Comparison of ENCODE assay signal across 17 cellular contexts in genomic region chr18:74194691-74195090, GRCh38. TPM values are rescaled to one million over a fixed set of nuclear protein-coding genes. Genes with fewer than 3 reads are reported as not detected.
A peak's percentile ranks its signal among the peaks of the same experiment; 100 is the strongest.
DNase-seq lines count a peak whose midpoint lies in the region; ATAC-seq and TF ChIP-seq lines count a peak whose summit lies in the region.
"Had no signal": no experiment of that assay in that cellular context is flagged by ENCODE, and none has a peak within 500 bp of the region (broad histone marks: within the 10 kb centered on the region; RNA-seq: fewer than 3 reads in every experiment).

No MANE protein-coding gene starts in this region.

- H2AFZ ChIP-seq in IMR-90 (replicated peaks; ENCODE audit: low read length, poor library complexity), result no peak overlapping the region

- H4K8ac ChIP-seq in IMR-90 (ENCODE audit: low read depth in 2 of 2, low read length in 2 of 2), result no peak overlapping the region

- no TSS peak for BruUV-seq in IMR-90 (replicated peaks; lab: Mats Ljungman, UMichigan)

- H3K27me3 Mint-ChIP-seq in progenitor cell of endocrine pancreas, result no peaks in the 10 kb centered on the region

- dilution Hi-C loops in IMR-90 (cut with HindIII; ENCODE audit: low sequenced_read_pairs, unreplicated experiment), result no loop called here

- no peaks in the 10 kb centered on the region for H4K20me1 ChIP-seq in IMR-90 (ENCODE audit: insufficient read depth, low read length)
- H4K20me1 ChIP-seq: BLaER1 treated with 17β-estradiol and CSF1 and Interleukin-3, amounts not matched to agents 10 nM and 100 nM had no signal

- WGBS in IMR-90 (ENCODE audit: extremely low coverage in 2 of 2, insufficient read length in 1 of 2), 2 experiments, result no CpG with 5 or more reads among the region's 3 CpGs
- 13% methylated on average over 1 of the region's 3 CpGs for WGBS in right lobe of liver (ENCODE audit: insufficient coverage, low coverage, low lambda C conversion rate, missing lambda C conversion rate)

- CTCF ChIA-PET in IMR-90 (lab: Yijun Ruan, JAX), result interaction anchor here (0.6 to 1.2 kb wide), 3 partner anchors 21 to 346 kb away, joined by 3 to 4 read pairs (median 3); no protein-coding TSS in a partner anchor

- no peaks in the 10 kb centered on the region for H3K36me3 Mint-ChIP-seq in progenitor cell of endocrine pancreas (ENCODE audit: insufficient read depth)
- H3K36me3 Mint-ChIP-seq: CD4-positive, CD25-positive, alpha-beta regulatory T cell had no signal

- peak overlapping the region; percentile 44; the same call in 1 of the 2 replicates for H3K14ac ChIP-seq in IMR-90 (replicated peaks; ENCODE audit: low read depth, low read length)

- ATAC-seq in IMR-90 (ENCODE audit: low read depth), result no peak
- no peak for ATAC-seq in right lobe of liver
- ATAC-seq in HG03175 (IDR thresholded peaks at IDR 0.05; ENCODE audit: unreplicated experiment), result no peak
- ATAC-seq: HepG2 had no signal

- peak overlapping the region; percentile 49; the same call in 1 of the 2 replicates for H2BK20ac ChIP-seq in IMR-90 (ENCODE audit: low read depth, low read length)

- no peaks in the 10 kb centered on the region for H3K9me3 ChIP-seq in IMR-90 (ENCODE audit: control insufficient read depth, insufficient read depth, low read length)
- no peaks in the 10 kb centered on the region for H3K9me3 ChIP-seq in right lobe of liver
- H3K9me3 ChIP-seq: BLaER1 treated with 17β-estradiol and CSF1 and Interleukin-3, amounts not matched to agents 10 nM and 100 nM had no signal

- peaks cover 13% of the 10 kb centered on the region for H3K4me1 Mint-ChIP-seq in progenitor cell of endocrine pancreas (ENCODE audit: low read depth)

- no peaks in the 10 kb centered on the region; the same call in 1 of the 2 replicates for H3K27me3 ChIP-seq in IMR-90 (ENCODE audit: control insufficient read depth, insufficient read depth, low read length)
- H3K27me3 ChIP-seq in right lobe of liver, result no peaks in the 10 kb centered on the region
- H3K27me3 ChIP-seq: BLaER1 treated with 17β-estradiol and CSF1 and Interleukin-3, amounts not matched to agents 10 nM and 100 nM had no signal

- no peak overlapping the region for H3K27ac ChIP-seq in IMR-90 (ENCODE audit: insufficient read depth, low read length)
- H3K27ac ChIP-seq in caudate nucleus (ENCODE audit: low read depth, low read length), result no peak overlapping the region
- no peak overlapping the region for H3K27ac ChIP-seq in right lobe of liver
- H3K27ac ChIP-seq: BLaER1 treated with 17β-estradiol and CSF1 and Interleukin-3, amounts not matched to agents 10 nM and 100 nM had no signal

- POLR2A ChIA-PET in IMR-90 (lab: Charles Lee; ENCODE audit: unreplicated experiment), result no interaction called here

- H3K27ac Mint-ChIP-seq in progenitor cell of endocrine pancreas, result peak overlapping the region; percentile 10
- H3K27ac Mint-ChIP-seq: H9 had no signal

- no peak overlapping the region for H3K9ac ChIP-seq in IMR-90 (ENCODE audit: low read depth, low read length)
- H3K9ac ChIP-seq: BLaER1 treated with 17β-estradiol and CSF1 and Interleukin-3, amounts not matched to agents 10 nM and 100 nM had no signal

- TF ChIP-seq POLR2A in IMR-90 (IDR thresholded peaks at IDR 0.05; ENCODE audit: low read depth, low read length) (no peak), right lobe of liver (IDR thresholded peaks at IDR 0.05) (no peak)

- no peak overlapping the region for H3K4me2 ChIP-seq in IMR-90 (ENCODE audit: low read depth, low read length)
- H3K4me2 ChIP-seq: BLaER1 treated with 17β-estradiol and CSF1 and Interleukin-3, amounts not matched to agents 10 nM and 100 nM had no signal

- H3K4ac ChIP-seq in IMR-90 (ENCODE audit: low read depth, low read length), result no peak overlapping the region

- no peak overlapping the region; the same call in 1 of the 2 replicates for H3K23ac ChIP-seq in IMR-90 (ENCODE audit: low read depth, low read length)

- H4K91ac ChIP-seq in IMR-90 (ENCODE audit: insufficient read depth, low read depth, low read length), result peak overlapping the region; percentile 24; the same call in 1 of the 2 replicates

- peak; percentile 12 for DNase-seq in AG10803 (ENCODE audit: low read depth)
- DNase-seq in IMR-90, result peak; percentile 25
- peak; percentile 24 for DNase-seq in iris pigment epithelial cell (ENCODE audit: low read depth)
- no peak for DNase-seq in progenitor cell of endocrine pancreas (ENCODE audit: low spot score, unreplicated experiment)
- DNase-seq in caudate nucleus (lab: John Stamatoyannopoulos, UW), result no peak
- no peak for DNase-seq in right lobe of liver
- DNase-seq: 8988T; Calu3; CD4-positive, CD25-positive, alpha-beta regulatory T cell; DMS153; DMS79 treated with DMSO at 0.1 percent for 48 hours; GDM1; GOT3; H9 had no signal

- H3K4me1 ChIP-seq in IMR-90 (ENCODE audit: control insufficient read depth, insufficient read depth, low read length) (peaks cover 8% of the 10 kb centered on the region), right lobe of liver (peaks cover 0 to 22% (median 10%) of the 10 kb centered on the region in 4 donors)

- intact Hi-C loops in IMR-90 (cut with micrococcal nuclease), result loop anchor here (5.0 kb wide), 1 partner anchor 1492 kb away; no protein-coding TSS in a partner anchor
- intact Hi-C loops in right lobe of liver (cut with DNase I), result loop anchor here in 1 of 2 donors (10.0 kb wide), 1 partner anchor 140 kb away; no protein-coding TSS in a partner anchor

- no peak overlapping the region for H2BK5ac ChIP-seq in IMR-90 (ENCODE audit: low read depth, low read length, poor library complexity, severe bottlenecking)

- in situ Hi-C loops in IMR-90 (cut with MboI; ENCODE audit: low sequenced_read_pairs), result loop anchor here (5.0 kb wide), 1 partner anchor 138 kb away; no protein-coding TSS in a partner anchor

- H2BK120ac ChIP-seq in IMR-90 (ENCODE audit: low read depth, low read length), result no peak overlapping the region

- H4K5ac ChIP-seq in IMR-90 (ENCODE audit: low read depth, low read length), result no peak overlapping the region

- no peak overlapping the region for H2BK15ac ChIP-seq in IMR-90 (ENCODE audit: low read depth, low read length)

- H3K79me1 ChIP-seq in IMR-90 (ENCODE audit: low read depth in 1 of 2, low read length in 2 of 2), result no peaks in the 10 kb centered on the region

- H3K4me3 ChIP-seq in AG10803 (ENCODE audit: low read length), result no peak overlapping the region
- H3K4me3 ChIP-seq in IMR-90 (ENCODE audit: insufficient read depth, low read depth, low read length), result no peak overlapping the region
- no peak overlapping the region for H3K4me3 ChIP-seq in right lobe of liver
- H3K4me3 ChIP-seq: BLaER1 treated with 17β-estradiol and CSF1 and Interleukin-3, amounts not matched to agents 10 nM and 100 nM had no signal

- no peak overlapping the region for H3K4me3 Mint-ChIP-seq in progenitor cell of endocrine pancreas (ENCODE audit: low read depth)
- H3K4me3 Mint-ChIP-seq: CD4-positive, CD25-positive, alpha-beta regulatory T cell; H9 had no signal

- TF ChIP-seq CTCF in AG10803 (conservative IDR thresholded peaks at IDR 0.05; ENCODE audit: low read length), result no peak
- no peak for TF ChIP-seq CTCF in IMR-90 (conservative IDR thresholded peaks at IDR 0.05; ENCODE audit: low read depth, low read length)
- no peak for TF ChIP-seq CTCF in progenitor cell of endocrine pancreas (IDR thresholded peaks at IDR 0.05; ENCODE audit: unreplicated experiment)
- no peak for TF ChIP-seq CTCF in right lobe of liver (IDR thresholded peaks at IDR 0.05)

- H2AK5ac ChIP-seq in IMR-90 (ENCODE audit: low read depth, low read length), result no peak overlapping the region

- H3K36me3 ChIP-seq in IMR-90 (ENCODE audit: control insufficient read depth, insufficient read depth, low read length) (no peaks in the 10 kb centered on the region), right lobe of liver (no peaks in the 10 kb centered on the region)
- H3K36me3 ChIP-seq: BLaER1 treated with 17β-estradiol and CSF1 and Interleukin-3, amounts not matched to agents 10 nM and 100 nM had no signal

- peak overlapping the region; percentile 28 for H2AK9ac ChIP-seq in IMR-90 (replicated peaks; ENCODE audit: low read depth, low read length, poor library complexity)

- 0 out of 2 replicates have a peak, but pooled peaks cover 3% of the 10 kb centered on the region for H3K9me1 ChIP-seq in IMR-90 (ENCODE audit: insufficient read depth, low read length)

- no peaks in the 10 kb centered on the region for H3K9me3 Mint-ChIP-seq in progenitor cell of endocrine pancreas (ENCODE audit: low read depth)
- H3K9me3 Mint-ChIP-seq: CD4-positive, CD25-positive, alpha-beta regulatory T cell; H9 had no signal

- no peak overlapping the region for H3K56ac ChIP-seq in IMR-90 (ENCODE audit: extremely low read depth, insufficient read depth, low read length)

- no peak for TF ChIP-seq RAD21 in IMR-90 (IDR thresholded peaks at IDR 0.05; ENCODE audit: low read length)

- H3K18ac ChIP-seq in IMR-90 (ENCODE audit: low read depth, low read length), result no peak overlapping the region

TF ChIP-seq in IMR-90, 13 proteins besides CTCF, POLR2A, EP300 and RAD21 (continues in another document):
- TF ChIP-seq MAZ (IDR thresholded peaks at IDR 0.05; ENCODE audit: borderline replicate concordance, low read depth, low read length) (no peak), ELK1 (IDR thresholded peaks at IDR 0.05; ENCODE audit: borderline replicate concordance, low read depth, low read length) (no peak), CEBPB (IDR thresholded peaks at IDR 0.05; ENCODE audit: low read depth, low read length) (no peak)

RNA-seq across cellular contexts. Expression of gene TIMM21, which starts 46.4 kb away (rescaled TPM):
- total RNA-seq in IMR-90 (2012; rRNA removed), result 41.9 and 42.8 TPM in 2 replicates
- 41.5 and 52.7 TPM in 2 replicates for polyA plus RNA-seq in IMR-90 (2012; rRNA removed)
- polyA plus RNA-seq in IMR-90 (2012; cell fraction: cytosol; rRNA removed), result 11.2 and 15.8 TPM in 2 replicates
- 7.0 and 45.7 TPM in 2 replicates for polyA plus RNA-seq in IMR-90 (2012; cell fraction: nucleus; rRNA removed; ENCODE audit: low replicate concordance)
- total RNA-seq in progenitor cell of endocrine pancreas, result 27.5 and 35.2 TPM in 2 replicates
- total RNA-seq in right lobe of liver, result 10 to 100 TPM; 17.4 to 38.4 (median 20.6) TPM

RNA-seq across cellular contexts. Expression of gene FBXO15, which starts 47.1 kb away (rescaled TPM):
- total RNA-seq in IMR-90 (2012; rRNA removed) (0.90 and 1.1 TPM in 2 replicates), progenitor cell of endocrine pancreas (2.7 and 4.3 TPM in 2 replicates), right lobe of liver (1 to 10 TPM in 1 of 6 experiments, under 1 TPM in 4, not detected in 1; 0.19 to 1.7 (median 0.60) TPM)
- 1.5 and 2.0 TPM in 2 replicates for polyA plus RNA-seq in IMR-90 (2012; rRNA removed)
- polyA plus RNA-seq in IMR-90 (2012; cell fraction: cytosol; rRNA removed), result 0.51 and 0.62 TPM in 2 replicates
- polyA plus RNA-seq in IMR-90 (2012; cell fraction: nucleus; rRNA removed; ENCODE audit: low replicate concordance), result 0.67 and 6.4 TPM in 2 replicates
- total RNA-seq: CD4-positive, CD25-positive, alpha-beta regulatory T cell had no signal

Comparison
In these comparisons a context has a peak if more than half of its experiments do, and no peak if none do; other contexts are left out.
1. DNase-seq: peak in AG10803 (single experiment), IMR-90 (single experiment) and iris pigment epithelial cell (single experiment); none in progenitor cell of endocrine pancreas (single experiment), caudate nucleus (0 of 61) and right lobe of liver (0 of 3).